12 cellular contexts compared by ENCODE assay signal in the genomic region with DNA sequence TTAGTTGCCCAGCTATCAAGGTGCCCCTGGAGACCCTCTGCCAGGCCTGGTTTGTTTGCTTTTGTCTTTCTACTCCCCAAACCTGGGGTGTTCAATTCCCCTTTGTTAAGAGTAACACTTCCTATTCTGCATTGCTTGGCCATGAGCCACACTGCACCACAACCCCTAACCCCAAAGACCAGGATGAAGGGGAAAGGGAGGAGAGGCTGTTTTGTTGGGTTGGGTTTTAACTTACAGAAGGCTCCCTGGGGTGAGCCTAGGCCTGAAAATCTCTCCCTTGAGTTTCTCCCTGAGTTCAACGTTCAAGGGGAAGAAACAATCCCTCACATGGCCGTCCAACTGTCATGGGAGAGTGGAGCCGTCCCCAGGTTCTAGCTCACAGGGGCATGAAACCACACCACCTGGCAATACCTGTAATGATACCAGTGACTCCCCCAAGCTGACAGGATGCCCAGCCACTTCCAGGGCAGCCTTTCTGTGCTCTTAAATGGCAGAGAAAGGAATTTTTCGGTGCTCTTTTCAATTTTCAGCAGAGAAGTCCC. TPM values are rescaled to one million over a fixed set of nuclear protein-coding genes. Genes with fewer than 3 reads are reported as not detected.
DNase-seq lines count a peak whose midpoint lies in the region; ATAC-seq, FAIRE-seq and TF ChIP-seq lines count a peak whose summit lies in the region.
"Had no signal": no experiment of that assay in that cellular context is flagged by ENCODE, and none has a peak within 500 bp of the region (broad histone marks: within the 10 kb centered on the region; RNA-seq: fewer than 3 reads in every experiment).

No MANE protein-coding gene starts in this region.

- dilution Hi-C loops in keratinocyte (cut with MboI; ENCODE audit: extremely low pct_ligation_motif_present, low sequenced_read_pairs), result no loop called here

- BruUV-seq in HCT116 (replicated peaks; lab: Mats Ljungman, UMichigan), result no TSS peak
- BruUV-seq in PC-9 (replicated peaks; lab: Mats Ljungman, UMichigan), result no TSS peak

- H3K9me3 ChIP-seq in BLaER1 (no peaks in the 10 kb centered on the region), HCT116 (ENCODE audit: control insufficient read depth in 1 of 2, insufficient read depth in 1 of 2, low read depth in 1 of 2, low read length in 2 of 2) (no peaks in the 10 kb centered on the region), PC-9 (ENCODE audit: insufficient read depth, low read depth) (no peaks in the 10 kb centered on the region), keratinocyte (ENCODE audit: control insufficient read depth, low read depth, low read length) (no peaks in the 10 kb centered on the region), aorta (ENCODE audit: control insufficient read depth, low read length) (no peaks in the 10 kb centered on the region)
- H3K9me3 ChIP-seq: HAP-1 had no signal

- no peak for ATAC-seq in HCT116
- no peak for ATAC-seq in aorta (ENCODE audit: low FRiP score)
- no peak for ATAC-seq in HG03139 (IDR thresholded peaks at IDR 0.05; ENCODE audit: unreplicated experiment)
- no peak for ATAC-seq in GM21367 (IDR thresholded peaks at IDR 0.05; ENCODE audit: unreplicated experiment)
- no peak for ATAC-seq in Right ventricle myocardium inferior

- H2AFZ ChIP-seq in HCT116 (ENCODE audit: low read depth, low read length, poor library complexity, severe bottlenecking) (no peak overlapping the region), PC-9 (no peak overlapping the region), keratinocyte (ENCODE audit: control insufficient read depth, low read length) (no peak overlapping the region)

- H4K20me1 ChIP-seq in BLaER1, result no peaks in the 10 kb centered on the region
- H4K20me1 ChIP-seq in HCT116 (ENCODE audit: insufficient read depth), result no peaks in the 10 kb centered on the region
- no peaks in the 10 kb centered on the region for H4K20me1 ChIP-seq in PC-9 (ENCODE audit: insufficient read depth)
- H4K20me1 ChIP-seq in keratinocyte (ENCODE audit: control insufficient read depth, extremely low read depth, insufficient read depth, low read length), result no peaks in the 10 kb centered on the region

- WGBS in aorta, 2 donors, result 59 to 82% methylated on average over 4 of the region's 4 CpGs

- CTCF ChIA-PET in HCT116 (lab: Charles Lee) (interaction anchor here (1.5 to 2.5 kb wide), 3 partner anchors 46 to 312 kb away, joined by 3 to 9 read pairs (median 5); no protein-coding TSS in a partner anchor), PC-9 (lab: Charles Lee) (no interaction called here)

- peak overlapping the region; percentile 81 for H3K4me2 ChIP-seq in BLaER1
- peak overlapping the region; percentile 81 for H3K4me2 ChIP-seq in HCT116 (ENCODE audit: low read length)
- H3K4me2 ChIP-seq in PC-9, result peak overlapping the region; percentile 96
- H3K4me2 ChIP-seq in keratinocyte (ENCODE audit: control insufficient read depth, extremely low read depth, insufficient read depth, low read depth, low read length), result peak overlapping the region; percentile 80

- H3K9me1 ChIP-seq in keratinocyte (ENCODE audit: control insufficient read depth, extremely low read depth, insufficient read depth, low read length), result peaks cover 4% of the 10 kb centered on the region

- peak overlapping the region; percentile 56 for H3K9ac ChIP-seq in BLaER1
- H3K9ac ChIP-seq in HCT116 (ENCODE audit: low read length), result peak overlapping the region; percentile 52
- H3K9ac ChIP-seq in keratinocyte (ENCODE audit: control insufficient read depth, extremely low read depth, insufficient read depth, low read length), result no peak overlapping the region

- H3K36me3 ChIP-seq in BLaER1 (peaks cover 9% of the 10 kb centered on the region; the same call in 1 of the 2 replicates), HCT116 (ENCODE audit: control insufficient read depth in 1 of 2, insufficient read depth in 2 of 2, low read length in 2 of 2) (no peaks in the 10 kb centered on the region), PC-9 (ENCODE audit: low read depth) (0 out of 2 replicates have a peak, but pooled peaks cover 16% of the 10 kb centered on the region), keratinocyte (ENCODE audit: control insufficient read depth in 2 of 2, extremely low read depth in 1 of 2, insufficient read depth in 2 of 2, low read length in 2 of 2) (no peaks in the 10 kb centered on the region), aorta (ENCODE audit: control insufficient read depth in 1 of 2, insufficient read depth in 2 of 2, low read length in 1 of 2) (no peaks in the 10 kb centered on the region)
- H3K36me3 ChIP-seq: HAP-1 had no signal

- RAD21 ChIA-PET in HCT116 (lab: Charles Lee; ENCODE audit: low non-redundant PET in 1 of 2, low total read pairs in 2 of 2, uncharacterized antibody in 2 of 2, unreplicated experiment in 2 of 2), result no interaction called here

- H3K9me2 ChIP-seq in HCT116 (ENCODE audit: insufficient read depth), result no peaks in the 10 kb centered on the region
- no peaks in the 10 kb centered on the region for H3K9me2 ChIP-seq in PC-9 (ENCODE audit: insufficient read depth)

- H3K4me1 ChIP-seq in BLaER1 (peaks cover 94% of the 10 kb centered on the region), HCT116 (ENCODE audit: control insufficient read depth in 1 of 2, insufficient read depth in 2 of 2, low read length in 2 of 2) (peaks cover 31 to 64% of the 10 kb centered on the region in 2 experiments), PC-9 (replicated peaks; ENCODE audit: insufficient read depth) (peaks cover 88% of the 10 kb centered on the region), keratinocyte (ENCODE audit: control insufficient read depth, extremely low read depth, insufficient read depth, low read length) (peaks cover 36% of the 10 kb centered on the region), aorta (ENCODE audit: control insufficient read depth in 1 of 2, insufficient read depth in 2 of 2, low read length in 2 of 2) (no peaks in the 10 kb centered on the region)
- H3K4me1 ChIP-seq: HAP-1 had no signal

- H3K27ac ChIP-seq in BLaER1 (peak overlapping the region; percentile 74), HCT116 (ENCODE audit: low read depth, low read length) (peak overlapping the region; percentile 76), PC-9 (peak overlapping the region; percentile 90), keratinocyte (ENCODE audit: control insufficient read depth, insufficient read depth, low read length) (no peak overlapping the region), aorta (ENCODE audit: low read depth in 1 of 2, low read length in 2 of 2) (no peak overlapping the region)

- peaks cover 45% of the 10 kb centered on the region for H3F3A ChIP-seq in PC-9 (ENCODE audit: insufficient read depth, low read depth)

- TF ChIP-seq CTCF in HCT116 (IDR thresholded peaks at IDR 0.05 in 2 of 3, conservative IDR thresholded peaks at IDR 0.05 in 1 of 3; ENCODE audit: borderline replicate concordance in 1 of 3, insufficient read depth in 1 of 3, low read depth in 2 of 3, low read length in 2 of 3) (no peak), PC-9 (conservative IDR thresholded peaks at IDR 0.05) (no peak), keratinocyte (optimal IDR thresholded peaks at IDR 0.05 in 1 of 3, IDR thresholded peaks at IDR 0.05 in 1 of 3, conservative IDR thresholded peaks at IDR 0.05 in 1 of 3; ENCODE audit: extremely low read depth in 1 of 3, insufficient read depth in 2 of 3, low read length in 3 of 3) (no peak)

- intact Hi-C loops in HCT116 (cut with micrococcal nuclease), result no loop called here
- intact Hi-C loops in PC-9 (cut with micrococcal nuclease; ENCODE audit: unreplicated experiment), result loop anchor here (2.0 kb wide), 1 partner anchor 312 kb away; no protein-coding TSS in a partner anchor
- intact Hi-C loops in aorta (cut with DNase I), result loop anchor here in 1 of 2 donors (10.0 kb wide), 1 partner anchor 310 kb away; no protein-coding TSS in a partner anchor
- intact Hi-C loops in Right ventricle myocardium inferior (cut with DNase I), result no loop called here

- no peak for TF ChIP-seq POLR2A in HCT116 (IDR thresholded peaks at IDR 0.05; ENCODE audit: borderline replicate concordance, extremely low read depth, insufficient read depth, insufficient read length)

- TF ChIP-seq RAD21 in HCT116 (IDR thresholded peaks at IDR 0.05; ENCODE audit: low read depth), result no peak

- DNase-seq in HCT116 (ENCODE audit: low read depth, low spot score), result no peak
- peak in 1 of 2 experiments; percentile 61 for DNase-seq in PC-9
- DNase-seq in keratinocyte (ENCODE audit: low read depth, low spot score), result no peak
- no peak for DNase-seq in aorta
- DNase-seq in Right ventricle myocardium inferior (ENCODE audit: missing footprints), result no peak
- DNase-seq: activated T-cell treated with anti-CD3 and anti-CD28 coated beads, Interleukin-2, amount 50 U/mL, for 24 hours; stimulated activated naive CD4-positive, alpha-beta T cell had no signal

- no peak for FAIRE-seq in keratinocyte (lab: Jason Lieb, UNC)
- FAIRE-seq: astrocyte had no signal

- POLR2A ChIA-PET in HCT116 (lab: Charles Lee), result no interaction called here
- POLR2A ChIA-PET in PC-9 (lab: Charles Lee; ENCODE audit: unreplicated experiment), result no interaction called here

- H3K79me2 ChIP-seq in HCT116 (ENCODE audit: insufficient read depth, low read length), result peaks cover 4% of the 10 kb centered on the region; the same call in 1 of the 2 replicates
- H3K79me2 ChIP-seq in PC-9 (ENCODE audit: low read depth), result peaks cover 57% of the 10 kb centered on the region
- H3K79me2 ChIP-seq in keratinocyte (ENCODE audit: control insufficient read depth, insufficient read depth, low read length), result no peaks in the 10 kb centered on the region

- no peak overlapping the region for H3K4me3 ChIP-seq in BLaER1
- peak overlapping the region in 1 of 2 experiments; percentile 49; a peak in 2 of 4 replicates for H3K4me3 ChIP-seq in HCT116 (replicated peaks in 1 of 2; ENCODE audit: low read depth in 1 of 2, low read length in 2 of 2)
- H3K4me3 ChIP-seq in PC-9, result peak overlapping the region; percentile 47; the same call in 1 of the 2 replicates
- no peak overlapping the region for H3K4me3 ChIP-seq in keratinocyte (ENCODE audit: control insufficient read depth in 2 of 3, extremely low read depth in 1 of 3, insufficient read depth in 2 of 3, low read depth in 1 of 3, low read length in 3 of 3)
- no peak overlapping the region for H3K4me3 ChIP-seq in aorta (ENCODE audit: low read length in 2 of 2)
- H3K4me3 ChIP-seq: HAP-1 had no signal

- H3K27me3 ChIP-seq in BLaER1, result no peaks in the 10 kb centered on the region
- no peaks in the 10 kb centered on the region for H3K27me3 ChIP-seq in HCT116 (ENCODE audit: insufficient read depth, low read length)
- H3K27me3 ChIP-seq in PC-9 (ENCODE audit: insufficient read depth, low read depth), result no peaks in the 10 kb centered on the region
- no peaks in the 10 kb centered on the region for H3K27me3 ChIP-seq in keratinocyte (ENCODE audit: control insufficient read depth, extremely low read depth, insufficient read depth, low read length)
- H3K27me3 ChIP-seq in aorta (ENCODE audit: control insufficient read depth in 1 of 2, insufficient read depth in 2 of 2, low read length in 1 of 2), result no peaks in the 10 kb centered on the region

RNA-seq across cellular contexts. Expression of gene SLC45A3, which starts 15.0 kb away (rescaled TPM):
- total RNA-seq in HCT116 (2021; ENCODE audit: unreplicated experiment) (12.3 TPM), PC-9 (2021) (15.2 and 19.9 TPM in 2 replicates), aorta (1 to 10 TPM; 4.8 to 7.0 TPM), Right ventricle myocardium inferior (6.5 TPM)
- 11.4 and 12.6 TPM in 2 replicates for polyA plus RNA-seq in HCT116 (2012)
- polyA plus RNA-seq in keratinocyte (2.1 to 2.8 TPM (median 2.5 TPM) in 3 replicates), aorta (10 to 100 TPM in 1 of 2 donors, 1 to 10 TPM in 1; 3.0 to 14.1 TPM)
- not detected for polyA plus RNA-seq in keratinocyte (2011; ENCODE audit: low read depth)
- 1.3 and 1.6 TPM in 2 replicates for polyA plus RNA-seq in keratinocyte (2011; cell fraction: cytosol; rRNA removed)
- 3.4 and 4.0 TPM in 2 replicates for polyA plus RNA-seq in keratinocyte (2011; cell fraction: nucleus; rRNA removed)
- polyA plus RNA-seq in keratinocyte (2012; ENCODE audit: low replicate concordance), result 0.54 and 3.0 TPM in 2 replicates
- polyA minus RNA-seq in keratinocyte, result 1.9 to 3.7 TPM (median 2.1 TPM) in 3 replicates
- polyA minus RNA-seq in keratinocyte (2011; cell fraction: cytosol; rRNA and poly(A)+ RNA removed), result 3.5 TPM
- polyA minus RNA-seq in keratinocyte (2011; cell fraction: nucleus; rRNA and poly(A)+ RNA removed), result 3.1 and 3.4 TPM in 2 replicates

RNA-seq across cellular contexts. Expression of gene ELK4, which starts 33.5 kb away (rescaled TPM):
- total RNA-seq in HCT116 (2021; ENCODE audit: unreplicated experiment) (46.2 TPM), PC-9 (2021) (40.3 and 48.1 TPM in 2 replicates), aorta (10 to 100 TPM; 66.1 to 90.4 TPM), Right ventricle myocardium inferior (35.5 TPM)
- 5.9 and 6.4 TPM in 2 replicates for polyA plus RNA-seq in HCT116 (2012)
- polyA plus RNA-seq in keratinocyte (4.5 to 8.6 TPM (median 7.3 TPM) in 3 replicates), aorta (1 to 10 TPM; 6.0 to 6.5 TPM)
- 15.3 TPM for polyA plus RNA-seq in keratinocyte (2011; ENCODE audit: low read depth)
- polyA plus RNA-seq in keratinocyte (2011; cell fraction: cytosol; rRNA removed), result 3.4 and 6.3 TPM in 2 replicates
- 8.8 and 10.4 TPM in 2 replicates for polyA plus RNA-seq in keratinocyte (2011; cell fraction: nucleus; rRNA removed)
- 7.4 TPM in 2 replicates for polyA plus RNA-seq in keratinocyte (2012; ENCODE audit: low replicate concordance)
- polyA minus RNA-seq in keratinocyte, result 8.8 to 17.5 TPM (median 12.0 TPM) in 3 replicates
- 6.7 TPM for polyA minus RNA-seq in keratinocyte (2011; cell fraction: cytosol; rRNA and poly(A)+ RNA removed)
- 6.2 and 12.6 TPM in 2 replicates for polyA minus RNA-seq in keratinocyte (2011; cell fraction: nucleus; rRNA and poly(A)+ RNA removed)

Comparison
In these comparisons a context has a peak if more than half of its experiments do, and no peak if none do; other contexts are left out.
1. H3K27ac ChIP-seq: peak in BLaER1 (single experiment), HCT116 (single experiment) and PC-9 (single experiment); none in keratinocyte (single experiment) and aorta (0 of 2).
2. Peak in every context shown above with its lines, with median percentiles within 50 percentile points of each other: H3K4me2 ChIP-seq.